In the genomic region with DNA sequence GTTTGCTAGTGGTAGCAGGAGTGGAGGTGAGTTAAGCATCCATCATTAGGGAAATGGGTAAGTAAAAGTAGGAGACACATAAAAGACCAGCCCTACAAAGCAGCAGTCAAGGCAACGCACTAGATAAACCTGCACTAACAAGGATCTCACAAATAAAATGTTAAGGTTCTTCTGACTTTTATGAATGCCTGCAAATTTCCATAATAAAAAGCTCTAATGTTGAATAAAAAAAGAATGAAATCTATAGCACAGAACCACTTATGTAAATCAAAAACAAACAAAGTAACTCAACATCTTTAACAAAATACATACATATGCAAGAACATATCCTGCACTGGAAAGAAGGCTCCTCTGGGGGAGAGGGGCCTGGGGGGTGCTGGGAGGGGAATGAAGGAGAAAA, we compare ENCODE assay signal across 18 cellular contexts. TPM values are rescaled to one million over a fixed set of nuclear protein-coding genes. Genes with fewer than 3 reads are reported as not detected.
DNase-seq lines count a peak whose midpoint lies in the region; ATAC-seq lines count a peak whose summit lies in the region.
"Had no signal": no experiment of that assay in that cellular context is flagged by ENCODE, and none has a peak within 500 bp of the region (broad histone marks: within the 10 kb centered on the region; RNA-seq: fewer than 3 reads in every experiment).

No MANE protein-coding gene starts in this region.

- no peak overlapping the region for H3K27ac ChIP-seq in CD4-positive, alpha-beta memory T cell (ENCODE audit: low read depth, low read length)
- H3K27ac ChIP-seq in HUES6 (ENCODE audit: low read depth, low read length) (peak overlapping the region; percentile 67; the same call in 1 of the 2 replicates), caudate nucleus (ENCODE audit: low read depth, low read length) (peak overlapping the region; percentile 64)
- H3K27ac ChIP-seq in naive thymus-derived CD4-positive, alpha-beta T cell (ENCODE audit: low read depth, low read length) = peak overlapping the region; percentile 48
- H3K27ac ChIP-seq: cardiac muscle cell, hepatocyte, ovary, SJCRH30, suprapubic skin had no signal

- no peaks in the 10 kb centered on the region for H3K27me3 Mint-ChIP-seq in CD4-positive, alpha-beta memory T cell
- H3K27me3 Mint-ChIP-seq in naive thymus-derived CD4-positive, alpha-beta T cell = no peaks in the 10 kb centered on the region
- H3K27me3 Mint-ChIP-seq: activated naive CD8-positive, alpha-beta T cell treated with anti-CD3 and anti-CD28 coated beads, Interleukin-2, amount 10 ng/mL, durations not matched to agents 7 days and 5 days had no signal

- no peak overlapping the region for H3K4me3 ChIP-seq in CD4-positive, alpha-beta memory T cell (ENCODE audit: low read length in 2 of 2)
- H3K4me3 ChIP-seq in HUES6 (ENCODE audit: low read depth, low read length) = peak overlapping the region; percentile 19
- H3K4me3 ChIP-seq in naive thymus-derived CD4-positive, alpha-beta T cell (ENCODE audit: low read length) = no peak overlapping the region
- H3K4me3 ChIP-seq: cardiac muscle cell, hepatocyte, ovary, SJCRH30, suprapubic skin had no signal

- no peaks in the 10 kb centered on the region for H3K9me3 ChIP-seq in CD4-positive, alpha-beta memory T cell (ENCODE audit: control insufficient read depth in 1 of 2, low read length in 2 of 2)
- no peaks in the 10 kb centered on the region for H3K9me3 ChIP-seq in HUES6 (ENCODE audit: control insufficient read depth, insufficient read depth, low read depth, low read length)
- H3K9me3 ChIP-seq in naive thymus-derived CD4-positive, alpha-beta T cell (ENCODE audit: control insufficient read depth in 2 of 3, low read length in 3 of 3) = no peaks in the 10 kb centered on the region
- H3K9me3 ChIP-seq: ovary, SJCRH30, suprapubic skin had no signal

- no peak for DNase-seq in CD4-positive, alpha-beta memory T cell
- DNase-seq in caudate nucleus (lab: John Stamatoyannopoulos, UW) (no peak), activated gamma-delta T cell (lab: John Stamatoyannopoulos, UW) (no peak)
- peak in 1 of 9 donors; percentile 8 for DNase-seq in naive thymus-derived CD4-positive, alpha-beta T cell
- DNase-seq: activated naive CD8-positive, alpha-beta T cell treated with anti-CD3 and anti-CD28 coated beads, Interleukin-2, amount 10 ng/mL, durations not matched to agents 7 days and 5 days; DMS153; effector memory CD4-positive, alpha-beta T cell; NCI-H526 treated with DMSO at 0.1 percent for 48 hours; OCI-M1; ovary; SJCRH30 had no signal

- peaks cover 37 to 73% (median 53%) of the 10 kb centered on the region in 4 donors for H3K4me1 Mint-ChIP-seq in CD4-positive, alpha-beta memory T cell
- H3K4me1 Mint-ChIP-seq in naive thymus-derived CD4-positive, alpha-beta T cell = peaks cover 35 to 72% (median 60%) of the 10 kb centered on the region in 7 donors

- H3K4me1 ChIP-seq in CD4-positive, alpha-beta memory T cell (ENCODE audit: insufficient read depth, low read length) = peaks cover 54% of the 10 kb centered on the region
- peaks cover 61% of the 10 kb centered on the region for H3K4me1 ChIP-seq in HUES6 (ENCODE audit: control insufficient read depth, insufficient read depth, low read length)
- peaks cover 15 to 45% of the 10 kb centered on the region in 2 donors for H3K4me1 ChIP-seq in naive thymus-derived CD4-positive, alpha-beta T cell (ENCODE audit: control insufficient read depth in 2 of 2, insufficient read depth in 2 of 2, low read length in 2 of 2)
- H3K4me1 ChIP-seq: SJCRH30 had no signal

- POLR2A ChIA-PET in CD4-positive, alpha-beta memory T cell (lab: Charles Lee; ENCODE audit: partially characterized antibody) = no interaction called here
- POLR2A ChIA-PET in naive thymus-derived CD4-positive, alpha-beta T cell (lab: Charles Lee) = interaction anchor here (0.6 kb wide), 1 partner anchor 26 kb away, joined by 3 read pairs; no protein-coding TSS in a partner anchor

- H3K27ac Mint-ChIP-seq in CD4-positive, alpha-beta memory T cell = peak overlapping the region in 6 of 7 donors; percentile 13 to 99 (median 56)
- peak overlapping the region in 8 of 9 donors; percentile 66 to 98 (median 93) for H3K27ac Mint-ChIP-seq in naive thymus-derived CD4-positive, alpha-beta T cell
- H3K27ac Mint-ChIP-seq: activated naive CD8-positive, alpha-beta T cell treated with anti-CD3 and anti-CD28 coated beads, Interleukin-2, amount 10 ng/mL, durations not matched to agents 7 days and 5 days; T-helper 2 cell treated with Interferon-gamma antibody and Interleukin-4, amounts not matched to agents 5 μg/mL and 100 μg/mL, for 36 hours had no signal

- intact Hi-C loops in CD4-positive, alpha-beta memory T cell (cut with micrococcal nuclease) = no loop called here
- intact Hi-C loops in naive thymus-derived CD4-positive, alpha-beta T cell (cut with micrococcal nuclease) = no loop called here

- peak overlapping the region in 7 of 8 donors; percentile 18 to 77 (median 44) for H3K4me3 Mint-ChIP-seq in CD4-positive, alpha-beta memory T cell
- H3K4me3 Mint-ChIP-seq in naive thymus-derived CD4-positive, alpha-beta T cell = peak overlapping the region in 9 of 10 donors; percentile 39 to 97 (median 73)
- H3K4me3 Mint-ChIP-seq: activated naive CD8-positive, alpha-beta T cell treated with anti-CD3 and anti-CD28 coated beads, Interleukin-2, amount 10 ng/mL, durations not matched to agents 7 days and 5 days; T-helper 2 cell treated with Interferon-gamma antibody and Interleukin-4, amounts not matched to agents 5 μg/mL and 100 μg/mL, for 36 hours had no signal

- ATAC-seq in naive thymus-derived CD4-positive, alpha-beta T cell = no peak
- ATAC-seq in HG03439 (IDR thresholded peaks at IDR 0.05; ENCODE audit: unreplicated experiment) (no peak), HG03442 (IDR thresholded peaks at IDR 0.05; ENCODE audit: unreplicated experiment) (no peak)

- H3K36me3 ChIP-seq in CD4-positive, alpha-beta memory T cell (ENCODE audit: insufficient read depth, low read length) = no peaks in the 10 kb centered on the region
- no peaks in the 10 kb centered on the region for H3K36me3 ChIP-seq in HUES6 (ENCODE audit: control insufficient read depth, insufficient read depth, low read length)
- H3K36me3 ChIP-seq in naive thymus-derived CD4-positive, alpha-beta T cell (ENCODE audit: control insufficient read depth in 2 of 3, insufficient read depth in 3 of 3, low read length in 3 of 3) = peaks cover 0 to 7% (median 0%) of the 10 kb centered on the region in 3 experiments
- H3K36me3 ChIP-seq: cardiac muscle cell, ovary, SJCRH30, suprapubic skin had no signal

- H3K36me3 Mint-ChIP-seq in CD4-positive, alpha-beta memory T cell = peaks cover 0 to 13% of the 10 kb centered on the region in 2 donors
- H3K36me3 Mint-ChIP-seq in naive thymus-derived CD4-positive, alpha-beta T cell = no peaks in the 10 kb centered on the region

- H3K9me3 Mint-ChIP-seq in CD4-positive, alpha-beta memory T cell = peaks cover 0 to 4% (median 0%) of the 10 kb centered on the region in 8 donors
- peaks cover 0 to under 1% (median 0%) of the 10 kb centered on the region in 11 donors for H3K9me3 Mint-ChIP-seq in naive thymus-derived CD4-positive, alpha-beta T cell
- H3K9me3 Mint-ChIP-seq: activated naive CD8-positive, alpha-beta T cell treated with anti-CD3 and anti-CD28 coated beads, Interleukin-2, amount 10 ng/mL, durations not matched to agents 7 days and 5 days; T-helper 2 cell treated with Interferon-gamma antibody and Interleukin-4, amounts not matched to agents 5 μg/mL and 100 μg/mL, for 36 hours had no signal

- H3K27me3 ChIP-seq in CD4-positive, alpha-beta memory T cell (ENCODE audit: insufficient read depth, low read length) = no peaks in the 10 kb centered on the region
- H3K27me3 ChIP-seq in HUES6 (ENCODE audit: control insufficient read depth, insufficient read depth, low read length) = peaks cover 3% of the 10 kb centered on the region
- H3K27me3 ChIP-seq in naive thymus-derived CD4-positive, alpha-beta T cell (ENCODE audit: control insufficient read depth in 2 of 2, insufficient read depth in 2 of 2, low read length in 2 of 2) = no peaks in the 10 kb centered on the region
- H3K27me3 ChIP-seq: cardiac muscle cell, hepatocyte, ovary, SJCRH30, suprapubic skin had no signal

- CTCF ChIA-PET in CD4-positive, alpha-beta memory T cell (lab: Charles Lee; ENCODE audit: partially characterized antibody) = interaction anchor here (1.7 to 3.7 kb wide), 2 partner anchors 57 to 66 kb away, joined by 6 to 32 read pairs; no protein-coding TSS in a partner anchor
- CTCF ChIA-PET in naive thymus-derived CD4-positive, alpha-beta T cell (lab: Charles Lee) = interaction anchor here (0.9 kb wide), 1 partner anchor 34 kb away, joined by 3 read pairs; no protein-coding TSS in a partner anchor

- peak overlapping the region; percentile 3 for H3K9ac ChIP-seq in HUES6 (ENCODE audit: low read length)

RNA-seq across cellular contexts. Expression of a gene that starts 4.6 kb away (rescaled TPM):
- 10 to 100 TPM; 28.8 to 33.0 TPM for total RNA-seq in CD4-positive, alpha-beta memory T cell
- polyA plus RNA-seq in CD4-positive, alpha-beta memory T cell = 10 to 100 TPM in 1 of 2 donors, 1 to 10 TPM in 1; 10.0 to 11.7 TPM
- 10 to 100 TPM; 19.6 to 45.7 (median 29.5) TPM for total RNA-seq in naive thymus-derived CD4-positive, alpha-beta T cell
- polyA plus RNA-seq in naive thymus-derived CD4-positive, alpha-beta T cell = 10 to 100 TPM; 11.5 to 14.5 TPM
